18 cellular contexts compared by ENCODE assay signal in the genomic region with DNA sequence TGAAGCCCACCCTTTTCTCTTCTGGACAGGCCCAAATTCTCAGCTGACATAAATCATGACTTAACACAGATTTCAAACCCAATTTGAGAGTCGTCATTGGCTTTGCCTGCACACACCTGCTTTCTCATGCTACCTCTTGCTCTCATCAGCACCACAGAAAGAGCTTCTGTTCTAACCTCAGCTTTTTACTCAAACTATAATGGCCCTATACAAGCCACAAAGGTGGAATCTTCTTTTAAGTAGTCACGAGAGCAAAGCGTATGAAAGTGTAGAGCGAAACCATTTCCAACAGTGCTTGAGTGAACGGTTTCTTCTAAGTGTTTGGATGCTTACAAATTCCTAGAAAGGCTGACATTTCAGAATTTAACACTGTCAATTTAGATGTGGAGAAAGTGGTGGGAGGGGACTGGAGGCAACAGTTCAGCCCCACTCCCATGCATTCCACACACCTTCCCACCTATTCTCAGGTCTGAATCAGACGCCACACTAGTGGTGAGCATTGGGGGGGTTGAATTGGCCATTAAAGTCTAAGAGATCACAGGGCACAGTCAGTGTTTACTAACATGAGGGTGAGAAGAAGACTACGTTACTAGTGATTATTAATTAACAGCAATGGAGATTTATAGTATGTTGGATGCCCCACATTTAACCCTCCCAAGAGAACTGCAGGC.
DNase-seq lines count a peak whose midpoint lies in the region; ATAC-seq and TF ChIP-seq lines count a peak whose summit lies in the region.
"Had no signal": no experiment of that assay in that cellular context is flagged by ENCODE, and none has a peak within 500 bp of the region (broad histone marks: within the 10 kb centered on the region; RNA-seq: fewer than 3 reads in every experiment).

No MANE protein-coding gene starts in this region.

- CTCF ChIA-PET in MCF 10A (lab: Yijun Ruan, JAX): interaction anchor here (0.8 kb wide), 1 partner anchor 18 kb away, joined by 4 read pairs; no protein-coding TSS in a partner anchor

- TF ChIP-seq CTCF in GM23338 (conservative IDR thresholded peaks at IDR 0.05; ENCODE audit: low read depth in 2 of 2): no peak
- TF ChIP-seq CTCF in MCF 10A (IDR thresholded peaks at IDR 0.05; ENCODE audit: unreplicated experiment): no peak

- H4K20me1 ChIP-seq in GM23338 (replicated peaks; ENCODE audit: insufficient read depth): no peaks in the 10 kb centered on the region; the same call in 1 of the 2 replicates

- H3K4me3 ChIP-seq in GM23338: no peak overlapping the region

- H3K27ac ChIP-seq in GM23338 (ENCODE audit: low read depth): no peak overlapping the region

- ATAC-seq in GM23338 (no peak), T-helper 17 cell (no peak), HG03457 (IDR thresholded peaks at IDR 0.05; ENCODE audit: unreplicated experiment) (no peak)
- ATAC-seq: WTC11 had no signal

- H3K36me3 ChIP-seq in GM23338 (ENCODE audit: insufficient read depth): peaks cover 9% of the 10 kb centered on the region; the same call in 1 of the 2 replicates

- H3K9me2 ChIP-seq in GM23338 (ENCODE audit: insufficient read depth): 0 out of 2 replicates have a peak, but pooled peaks cover 3% of the 10 kb centered on the region

- POLR2A ChIA-PET in MCF 10A (lab: Yijun Ruan, JAX): no interaction called here

- no peaks in the 10 kb centered on the region for H3F3A ChIP-seq in GM23338 (replicated peaks; ENCODE audit: low read depth)

- H3K9me3 Mint-ChIP-seq in GM23338 (peaks cover 1% of the 10 kb centered on the region), MCF 10A (ENCODE audit: unreplicated experiment) (peaks cover 12% of the 10 kb centered on the region)
- peaks cover 6% of the 10 kb centered on the region for H3K9me3 Mint-ChIP-seq in activated naive CD8-positive, alpha-beta T cell treated with anti-CD3 and anti-CD28 coated beads for 36 hours
- H3K9me3 Mint-ChIP-seq: type B pancreatic cell had no signal

- H3K9me3 ChIP-seq in T-helper 17 cell (ENCODE audit: control insufficient read depth, low read length, poor library complexity, severe bottlenecking): no peaks in the 10 kb centered on the region

- H3K27me3 ChIP-seq in GM23338 (ENCODE audit: insufficient read depth): no peaks in the 10 kb centered on the region

- no peak overlapping the region for H3K4me3 Mint-ChIP-seq in GM23338
- H3K4me3 Mint-ChIP-seq in T-helper 17 cell: no peak overlapping the region
- H3K4me3 Mint-ChIP-seq in activated naive CD8-positive, alpha-beta T cell treated with anti-CD3 and anti-CD28 coated beads for 36 hours: no peak overlapping the region
- no peak overlapping the region for H3K4me3 Mint-ChIP-seq in MCF 10A (ENCODE audit: unreplicated experiment)
- H3K4me3 Mint-ChIP-seq: B cell, H9, neural crest cell, type B pancreatic cell, WTC11 had no signal

- H3K4me2 ChIP-seq in GM23338: no peak overlapping the region

- H3K27ac Mint-ChIP-seq in GM23338 (peak overlapping the region; percentile 16; the same call in 1 of the 2 replicates), T-helper 17 cell (peak overlapping the region; percentile 45), MCF 10A (ENCODE audit: low read depth, unreplicated experiment) (no peak overlapping the region)
- H3K27ac Mint-ChIP-seq in activated naive CD8-positive, alpha-beta T cell treated with anti-CD3 and anti-CD28 coated beads for 36 hours: peak overlapping the region; percentile 71
- H3K27ac Mint-ChIP-seq: B cell, type B pancreatic cell, WTC11 had no signal

- no peak for DNase-seq in GM23338 (ENCODE audit: low spot score)
- DNase-seq in T-helper 17 cell: no peak
- DNase-seq in activated naive CD8-positive, alpha-beta T cell treated with anti-CD3 and anti-CD28 coated beads for 36 hours: peak; percentile 45
- DNase-seq in stimulated activated CD4-positive, alpha-beta T cell treated with anti-CD3 and anti-CD28 coated beads, Interleukin-15, amount 100 ng/mL, for 24 hours: peak; percentile 50
- no peak for DNase-seq in HK-2 (ENCODE audit: unreplicated experiment)
- no peak for DNase-seq in MCF 10A (ENCODE audit: unreplicated experiment)
- DNase-seq: activated gamma-delta T cell treated with Interleukin-2 at 50 U/mL for 16 hours; dermis blood vessel endothelial cell; GF-D8; H9; NCI-H146; NCI-H2227 treated with DMSO at 0.1 percent for 48 hours; NK-92 treated with Interleukin-12 subunit alpha and Interleukin-12 subunit beta, amount 100 ng/mL, for 24 hours had no signal

- H3K4me1 ChIP-seq in GM23338 (ENCODE audit: insufficient read depth): peaks cover 10% of the 10 kb centered on the region

- H3K79me2 ChIP-seq in GM23338 (replicated peaks; ENCODE audit: insufficient read depth): no peaks in the 10 kb centered on the region

- H3K27me3 Mint-ChIP-seq in GM23338 (ENCODE audit: insufficient read depth, low read depth, poor library complexity) (peaks cover 2% of the 10 kb centered on the region), T-helper 17 cell (no peaks in the 10 kb centered on the region), MCF 10A (ENCODE audit: insufficient read depth, unreplicated experiment) (no peaks in the 10 kb centered on the region)
- no peaks in the 10 kb centered on the region for H3K27me3 Mint-ChIP-seq in activated naive CD8-positive, alpha-beta T cell treated with anti-CD3 and anti-CD28 coated beads for 36 hours

- H3K36me3 Mint-ChIP-seq in GM23338 (ENCODE audit: low read depth): peaks cover 24% of the 10 kb centered on the region
- H3K36me3 Mint-ChIP-seq in T-helper 17 cell (ENCODE audit: low read depth): peaks cover 13% of the 10 kb centered on the region
- peaks cover 63% of the 10 kb centered on the region for H3K36me3 Mint-ChIP-seq in activated naive CD8-positive, alpha-beta T cell treated with anti-CD3 and anti-CD28 coated beads for 36 hours
- no peaks in the 10 kb centered on the region for H3K36me3 Mint-ChIP-seq in MCF 10A (ENCODE audit: insufficient read depth, unreplicated experiment)

- H3K4me1 Mint-ChIP-seq in GM23338 (peaks cover 15% of the 10 kb centered on the region; the same call in 2 of the 3 replicates), T-helper 17 cell (peaks cover 18% of the 10 kb centered on the region), MCF 10A (ENCODE audit: insufficient read depth, unreplicated experiment) (no peaks in the 10 kb centered on the region)
- H3K4me1 Mint-ChIP-seq in activated naive CD8-positive, alpha-beta T cell treated with anti-CD3 and anti-CD28 coated beads for 36 hours: peaks cover 32% of the 10 kb centered on the region
- H3K4me1 Mint-ChIP-seq: B cell, neural crest cell had no signal

- intact Hi-C loops in MCF 10A (cut with micrococcal nuclease): no loop called here

- no TSS peak for BruUV-seq in MCF 10A (replicated peaks; lab: Mats Ljungman, UMichigan)

- H2AFZ ChIP-seq in GM23338: no peak overlapping the region

TF ChIP-seq in GM23338, 12 proteins besides CTCF, POLR2A, EP300 and RAD21 (continues in another document):
- TF ChIP-seq ZNF114 (CRISPR knock-in tag; IDR thresholded peaks at IDR 0.05): no peak
- no peak for TF ChIP-seq EZH2 (IDR thresholded peaks at IDR 0.05; ENCODE audit: low read depth, unreplicated experiment)
- no peak for TF ChIP-seq REST (IDR thresholded peaks at IDR 0.05; ENCODE audit: unreplicated experiment)
- TF ChIP-seq ETS1 (IDR thresholded peaks at IDR 0.05): no peak
- TF ChIP-seq CREB1 (CRISPR knock-in tag; IDR thresholded peaks at IDR 0.05; ENCODE audit: low read depth): no peak
- no peak for TF ChIP-seq ZNF331 (CRISPR knock-in tag; IDR thresholded peaks at IDR 0.05; ENCODE audit: low read depth)
- no peak for TF ChIP-seq STAT1 (IDR thresholded peaks at IDR 0.05; ENCODE audit: unreplicated experiment)
- no peak for TF ChIP-seq EZH2phosphoT487 (IDR thresholded peaks at IDR 0.05; ENCODE audit: unreplicated experiment)

Comparison
In these comparisons a context has a peak if more than half of its experiments do, and no peak if none do; other contexts are left out.
1. DNase-seq: peak in activated naive CD8-positive, alpha-beta T cell treated with anti-CD3 and anti-CD28 coated beads for 36 hours (single experiment) and stimulated activated CD4-positive, alpha-beta T cell treated with anti-CD3 and anti-CD28 coated beads, Interleukin-15, amount 100 ng/mL, for 24 hours (single experiment); none in GM23338 (single experiment), T-helper 17 cell (0 of 3), HK-2 (single experiment) and MCF 10A (single experiment).